ENCODE assay signal across 10 cellular contexts in genomic region chr17:14604920-14605599, GRCh38.
DNase-seq lines count a peak whose midpoint lies in the region; ATAC-seq and TF ChIP-seq lines count a peak whose summit lies in the region.
"Had no signal": no experiment of that assay in that cellular context is flagged by ENCODE, and none has a peak within 500 bp of the region (broad histone marks: within the 10 kb centered on the region; RNA-seq: fewer than 3 reads in every experiment).

No MANE protein-coding gene starts in this region.

- H3K4me3 ChIP-seq in spleen: peak overlapping the region in 1 of 8 donors; percentile 30
- H3K4me3 ChIP-seq: smooth muscle cell had no signal

- peak overlapping the region in 6 of 8 donors; percentile 35 to 83 (median 73) for H3K27ac ChIP-seq in spleen

- intact Hi-C loops in left ventricle myocardium superior (cut with micrococcal nuclease) (no loop called here), spleen (cut with DNase I; ENCODE audit: low total_unique reads) (no loop called here)

- TF ChIP-seq POLR2A in spleen (IDR thresholded peaks at IDR 0.05): no peak

- TF ChIP-seq CTCF in spleen (IDR thresholded peaks at IDR 0.05 in 8 of 11, conservative IDR thresholded peaks at IDR 0.05 in 3 of 11): peak in 1 of 11 experiments; percentile 5

- H3K27me3 ChIP-seq in spleen (replicated peaks in 1 of 7): no peaks in the 10 kb centered on the region

- peaks cover 0 to 7% (median 0%) of the 10 kb centered on the region in 8 donors for H3K9me3 ChIP-seq in spleen
- H3K9me3 ChIP-seq: SK-N-SH had no signal

- WGBS in spleen, 5 donors: 29 to 52% (median 37%) methylated on average over 13 of the region's 13 CpGs

- no peaks in the 10 kb centered on the region for H3K36me3 ChIP-seq in spleen

- H3K4me1 ChIP-seq in spleen: peaks cover 0 to 10% (median 0%) of the 10 kb centered on the region in 6 donors

- ATAC-seq in HG03469 (IDR thresholded peaks at IDR 0.05; ENCODE audit: unreplicated experiment): peak; percentile 58
- peak; percentile 72 for ATAC-seq in left ventricle myocardium superior
- ATAC-seq in HG03520 (IDR thresholded peaks at IDR 0.05; ENCODE audit: unreplicated experiment): no peak
- ATAC-seq in HG02642 (IDR thresholded peaks at IDR 0.05; ENCODE audit: poor library complexity, unreplicated experiment): no peak

- DNase-seq in SIG-M5 treated with dmso at 0.1 percent for 504 hours (lab: John Stamatoyannopoulos, UW; ENCODE audit: unreplicated experiment) (peak; percentile 93), left ventricle myocardium superior (peak; percentile 28), spleen (peak; percentile 79)
- DNase-seq in NK-92 treated with Interleukin-12 subunit alpha and Interleukin-12 subunit beta, amount 100 ng/mL, for 24 hours (lab: John Stamatoyannopoulos, UW): no peak
- DNase-seq: central memory CD4-positive, alpha-beta T cell; SK-N-SH had no signal

Comparison
In these comparisons a context has a peak if more than half of its experiments do, and no peak if none do; other contexts are left out.
1. ATAC-seq: peak in HG03469 (single experiment) and left ventricle myocardium superior (single experiment); none in HG03520 (single experiment) and HG02642 (single experiment).